In the genomic region with DNA sequence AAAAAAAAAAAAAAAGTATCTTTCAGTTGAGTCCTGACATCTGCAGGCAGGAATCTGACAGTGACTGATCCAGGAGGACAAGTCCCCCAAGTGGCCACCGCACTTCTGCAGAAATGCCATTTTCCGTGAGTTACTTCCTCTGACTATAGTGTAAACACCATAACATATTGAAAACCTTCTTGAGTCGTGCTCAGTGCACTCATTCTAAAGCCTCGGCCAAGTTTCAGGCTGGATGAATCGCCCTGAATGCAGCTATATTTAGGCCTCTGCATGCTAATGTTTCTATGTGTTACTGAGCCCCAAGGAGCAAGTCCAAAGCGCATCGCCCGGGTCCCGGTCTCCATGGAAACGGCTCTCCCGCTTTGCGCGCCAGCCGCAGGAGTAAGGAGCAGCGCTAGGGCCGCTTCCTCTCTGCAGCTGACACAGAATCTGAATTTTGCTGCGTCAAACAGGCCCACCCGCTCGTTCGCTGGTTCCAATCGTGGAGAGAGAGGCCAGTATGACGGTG, we compare ENCODE assay signal across 8 cellular contexts.
DNase-seq lines count a peak whose midpoint lies in the region; ATAC-seq and TF ChIP-seq lines count a peak whose summit lies in the region.

No MANE protein-coding gene starts in this region.

- H4K20me1 ChIP-seq in hepatocyte (ENCODE audit: insufficient read depth, poor library complexity, severe bottlenecking): no peaks in the 10 kb centered on the region

- H3K9me3 ChIP-seq in right atrium auricular region (no peaks in the 10 kb centered on the region), hepatocyte (ENCODE audit: low read depth) (no peaks in the 10 kb centered on the region), spleen (no peaks in the 10 kb centered on the region)

- whole genome bisulfite sequencing in hepatocyte (ENCODE audit: low lambda C conversion rate, missing lambda C conversion rate): 15% methylated on average over 22 of the region's 22 CpGs
- 1 to 6% (median 2%) methylated on average over 18 to 22 of the region's 22 CpGs for WGBS in spleen, 5 donors

- CTCF ChIA-PET in activated CD8-positive, alpha-beta T cell treated with anti-CD3 and anti-CD28 coated beads for 36 hours (lab: Charles Lee): no interaction called here

- no peaks in the 10 kb centered on the region for H3K4me1 ChIP-seq in right atrium auricular region
- H3K4me1 ChIP-seq in hepatocyte (ENCODE audit: insufficient read depth): no peaks in the 10 kb centered on the region
- H3K4me1 ChIP-seq in spleen: peaks cover 0 to 10% (median 4%) of the 10 kb centered on the region in 6 donors

- peak overlapping the region; percentile 29 for H2AFZ ChIP-seq in hepatocyte

- ATAC-seq in Right ventricle myocardium superior (ENCODE audit: poor library complexity) (peak; percentile 72), GM18870 (IDR thresholded peaks at IDR 0.05; ENCODE audit: unreplicated experiment) (no peak)
- peak; percentile 20 for ATAC-seq in activated CD8-positive, alpha-beta T cell treated with anti-CD3 and anti-CD28 coated beads for 36 hours

- H3K4me3 Mint-ChIP-seq in activated CD8-positive, alpha-beta T cell treated with anti-CD3 and anti-CD28 coated beads for 36 hours: peak overlapping the region; percentile 43

- H3K27me3 Mint-ChIP-seq in activated CD8-positive, alpha-beta T cell treated with anti-CD3 and anti-CD28 coated beads for 36 hours: peaks cover 15% of the 10 kb centered on the region

- DNase-seq in Right ventricle myocardium superior (peak; percentile 59), right atrium auricular region (ENCODE audit: low spot score) (no peak), hepatocyte (ENCODE audit: low spot score) (peak; percentile 62), spleen (no peak), SW480 (ENCODE audit: low spot score) (no peak), erythroblast (lab: John Stamatoyannopoulos, UW) (no peak)
- peak; percentile 25 for DNase-seq in activated CD8-positive, alpha-beta T cell treated with anti-CD3 and anti-CD28 coated beads for 36 hours

- H3K4me2 ChIP-seq in hepatocyte: peak overlapping the region; percentile 59

- H3K36me3 Mint-ChIP-seq in activated CD8-positive, alpha-beta T cell treated with anti-CD3 and anti-CD28 coated beads for 36 hours (ENCODE audit: low read depth): no peaks in the 10 kb centered on the region

- POLR2A ChIA-PET in activated CD8-positive, alpha-beta T cell treated with anti-CD3 and anti-CD28 coated beads for 36 hours (lab: Charles Lee): interaction anchor here (0.8 kb wide), 1 partner anchor 9 kb away, joined by 3 read pairs; no protein-coding TSS in a partner anchor

- H3K36me3 ChIP-seq in right atrium auricular region (no peaks in the 10 kb centered on the region), hepatocyte (replicated peaks; ENCODE audit: insufficient read depth, low read depth) (no peaks in the 10 kb centered on the region), spleen (no peaks in the 10 kb centered on the region)

- no peaks in the 10 kb centered on the region for H3K9me2 ChIP-seq in hepatocyte (replicated peaks; ENCODE audit: insufficient read depth)

- H3K4me3 ChIP-seq in right atrium auricular region (peak overlapping the region in 1 of 2 donors; percentile 17), hepatocyte (no peak overlapping the region), spleen (peak overlapping the region in 6 of 8 donors; percentile 11 to 57 (median 18))

- peaks cover 7% of the 10 kb centered on the region for H3K4me1 Mint-ChIP-seq in activated CD8-positive, alpha-beta T cell treated with anti-CD3 and anti-CD28 coated beads for 36 hours (ENCODE audit: low read depth)

- TF ChIP-seq POLR2A in spleen (IDR thresholded peaks at IDR 0.05) (no peak), erythroblast (IDR thresholded peaks at IDR 0.05; ENCODE audit: low read length) (no peak)

- intact Hi-C loops in Right ventricle myocardium superior (cut with DNase I): no loop called here
- intact Hi-C loops in activated CD8-positive, alpha-beta T cell treated with anti-CD3 and anti-CD28 coated beads for 36 hours (cut with micrococcal nuclease): no loop called here
- intact Hi-C loops in spleen (cut with DNase I; ENCODE audit: low total_unique reads): no loop called here

- TF ChIP-seq CTCF in right atrium auricular region (IDR thresholded peaks at IDR 0.05) (no peak), hepatocyte (IDR thresholded peaks at IDR 0.05; ENCODE audit: poor library complexity) (peak; percentile 33), spleen (IDR thresholded peaks at IDR 0.05 in 8 of 11, conservative IDR thresholded peaks at IDR 0.05 in 3 of 11) (no peak)
- no peak for TF ChIP-seq CTCF in activated CD8-positive, alpha-beta T cell treated with anti-CD3 and anti-CD28 coated beads for 36 hours (IDR thresholded peaks at IDR 0.05)

- H3K27ac ChIP-seq in right atrium auricular region: no peak overlapping the region
- H3K27ac ChIP-seq in hepatocyte: no peak overlapping the region
- no peak overlapping the region for H3K27ac ChIP-seq in spleen

- no peaks in the 10 kb centered on the region for H3K79me2 ChIP-seq in hepatocyte

- H3K9me3 Mint-ChIP-seq in activated CD8-positive, alpha-beta T cell treated with anti-CD3 and anti-CD28 coated beads for 36 hours: no peaks in the 10 kb centered on the region

- no peaks in the 10 kb centered on the region for H3K27me3 ChIP-seq in right atrium auricular region
- peaks cover 15% of the 10 kb centered on the region for H3K27me3 ChIP-seq in hepatocyte
- H3K27me3 ChIP-seq in spleen (replicated peaks in 1 of 7): peaks cover 0 to 9% (median 0%) of the 10 kb centered on the region in 7 donors

- no peak overlapping the region for H3K27ac Mint-ChIP-seq in activated CD8-positive, alpha-beta T cell treated with anti-CD3 and anti-CD28 coated beads for 36 hours

Comparison
In these comparisons a context has a peak if more than half of its experiments do, and no peak if none do; other contexts are left out.
1. DNase-seq: peak in Right ventricle myocardium superior (single experiment), activated CD8-positive, alpha-beta T cell treated with anti-CD3 and anti-CD28 coated beads for 36 hours (single experiment) and hepatocyte (single experiment); none in right atrium auricular region (single experiment), spleen (single experiment), SW480 (single experiment) and erythroblast (0 of 2).